8 cellular contexts compared by ENCODE assay signal in the genomic region with DNA sequence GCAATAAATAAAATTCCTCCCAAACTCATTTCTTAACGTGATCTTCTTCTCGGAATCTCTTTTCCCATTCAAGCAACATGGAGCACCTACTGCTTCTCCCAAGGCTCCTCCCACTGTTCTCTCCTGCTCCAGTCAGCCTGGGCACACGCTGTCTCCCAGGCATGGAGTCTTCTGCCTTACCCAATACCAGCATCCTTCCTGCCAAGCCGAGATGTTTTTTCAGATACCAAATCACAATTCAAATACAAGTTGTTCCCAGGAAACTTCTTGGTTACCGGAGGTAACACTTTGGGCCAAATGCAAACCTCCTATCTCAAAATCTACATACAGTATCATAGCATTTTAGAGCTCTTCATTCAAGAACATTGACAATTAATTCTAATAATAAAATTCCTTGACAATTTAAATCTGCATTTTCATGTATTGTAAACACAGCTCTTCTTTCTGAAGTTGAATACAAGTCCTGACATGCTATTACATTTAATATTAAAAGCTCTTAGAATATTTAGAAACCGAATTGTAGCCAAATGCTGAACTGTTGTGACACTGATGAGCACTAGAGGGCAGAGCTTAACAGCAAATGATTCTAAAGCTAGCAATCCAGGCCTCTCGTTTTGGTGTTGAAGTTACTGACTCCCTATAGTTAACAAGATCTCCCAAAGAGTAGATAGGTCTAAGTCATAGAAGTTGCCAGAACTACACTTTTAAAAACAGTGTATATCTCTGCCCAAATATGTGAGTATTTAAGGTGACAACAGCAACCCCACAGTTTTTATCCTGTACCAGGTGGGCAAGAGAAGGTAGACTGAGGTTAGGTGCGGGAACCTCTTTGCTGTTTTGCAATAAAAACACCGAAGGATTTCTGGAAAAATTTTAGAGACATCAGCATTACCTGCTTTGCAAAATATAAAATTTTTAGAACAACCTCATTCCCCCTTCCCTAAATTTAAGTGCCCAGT. TPM values are rescaled to one million over a fixed set of nuclear protein-coding genes. Genes with fewer than 3 reads are reported as not detected.
DNase-seq lines count a peak whose midpoint lies in the region; ATAC-seq, FAIRE-seq and TF ChIP-seq lines count a peak whose summit lies in the region.

No MANE protein-coding gene starts in this region.

- ATAC-seq in GM21447 (IDR thresholded peaks at IDR 0.05; ENCODE audit: unreplicated experiment) = peak; percentile 51
- peak; percentile 96 for ATAC-seq in left lobe of liver
- no peak for ATAC-seq in HG03520 (IDR thresholded peaks at IDR 0.05; ENCODE audit: unreplicated experiment)

- peak; percentile 6 for FAIRE-seq in D721Med (lab: Jason Lieb, UNC)

- TF ChIP-seq CTCF in D721Med (IDR thresholded peaks at IDR 0.05; ENCODE audit: insufficient read depth, missing control alignments) = peak; percentile 96

- DNase-seq in D721Med (ENCODE audit: insufficient read length, low spot score) (peak; percentile 41), NCI-H1436 treated with DMSO at 0.1 percent for 48 hours (lab: John Stamatoyannopoulos, UW) (peak; percentile 41), SKM-1 treated with dmso at 0.1 percent for 144 hours (lab: John Stamatoyannopoulos, UW; ENCODE audit: unreplicated experiment) (peak; percentile 77), cerebellum (ENCODE audit: low spot score) (peak; percentile 68), left lobe of liver (ENCODE audit: low spot score) (no peak), superior temporal gyrus (ENCODE audit: extremely low spot score) (peak; percentile 89)

RNA-seq across cellular contexts. Expression of a gene that starts 52.3 kb away (rescaled TPM):
- total RNA-seq in cerebellum (8.5 TPM), left lobe of liver (16.8 TPM)
